In genomic region chr2:208285853-208286252, GRCh38 we compare ENCODE assay signal across 18 cellular contexts. TPM values are rescaled to one million over a fixed set of nuclear protein-coding genes. Genes with fewer than 3 reads are reported as not detected.
DNase-seq lines count a peak whose midpoint lies in the region; ATAC-seq, FAIRE-seq and TF ChIP-seq lines count a peak whose summit lies in the region.
"Had no signal": no experiment of that assay in that cellular context is flagged by ENCODE, and none has a peak within 500 bp of the region (broad histone marks: within the 10 kb centered on the region; RNA-seq: fewer than 3 reads in every experiment).

No MANE protein-coding gene starts in this region.

- peaks cover 6% of the 10 kb centered on the region for H3K9me3 Mint-ChIP-seq in activated naive CD8-positive, alpha-beta T cell treated with anti-CD3 and anti-CD28 coated beads for 36 hours
- peaks cover 9% of the 10 kb centered on the region for H3K9me3 Mint-ChIP-seq in activated naive CD8-positive, alpha-beta T cell treated with anti-CD3 and anti-CD28 coated beads, Interleukin-2, amount 50 U/mL, for 24 hours
- no peaks in the 10 kb centered on the region for H3K9me3 Mint-ChIP-seq in activated B cell treated with CpG ODN at 0.5 μM for 24 hours

- H3K36me3 ChIP-seq in small intestine (ENCODE audit: control insufficient read depth in 2 of 2, insufficient read depth in 2 of 2, low read length in 2 of 2): peaks cover 11 to 17% of the 10 kb centered on the region in 2 donors

- peak overlapping the region; percentile 48 for H3K27ac Mint-ChIP-seq in activated naive CD8-positive, alpha-beta T cell treated with anti-CD3 and anti-CD28 coated beads for 36 hours
- no peak overlapping the region for H3K27ac Mint-ChIP-seq in activated naive CD8-positive, alpha-beta T cell treated with anti-CD3 and anti-CD28 coated beads, Interleukin-2, amount 50 U/mL, for 24 hours
- peak overlapping the region; percentile 64 for H3K27ac Mint-ChIP-seq in activated B cell treated with CpG ODN at 0.5 μM for 24 hours
- H3K27ac Mint-ChIP-seq: GM23338 had no signal

- 78 to 93% (median 84%) methylated on average over 4 of the region's 4 CpGs for WGBS in small intestine, 3 donors

- no peak overlapping the region for H3K4me3 ChIP-seq in small intestine (ENCODE audit: low read depth in 1 of 2, low read length in 2 of 2)
- H3K4me3 ChIP-seq: GM23338, Peyer's patch had no signal

- no peaks in the 10 kb centered on the region for H3K4me1 ChIP-seq in small intestine (ENCODE audit: control insufficient read depth in 2 of 2, insufficient read depth in 1 of 2, low read depth in 1 of 2, low read length in 1 of 2)
- H3K4me1 ChIP-seq: Peyer's patch had no signal

- H3K4me3 Mint-ChIP-seq in activated naive CD8-positive, alpha-beta T cell treated with anti-CD3 and anti-CD28 coated beads for 36 hours: no peak overlapping the region
- no peak overlapping the region for H3K4me3 Mint-ChIP-seq in activated naive CD8-positive, alpha-beta T cell treated with anti-CD3 and anti-CD28 coated beads, Interleukin-2, amount 50 U/mL, for 24 hours
- no peak overlapping the region for H3K4me3 Mint-ChIP-seq in activated B cell treated with CpG ODN at 0.5 μM for 24 hours
- H3K4me3 Mint-ChIP-seq: CD8-positive, alpha-beta memory T cell; GM23338 had no signal

- TF ChIP-seq CTCF in activated B cell treated with CpG ODN at 0.5 μM for 24 hours (IDR thresholded peaks at IDR 0.05): no peak

- POLR2A ChIA-PET in activated B cell treated with CpG ODN at 0.5 μM for 24 hours (lab: Charles Lee): no interaction called here

- DNase-seq in activated naive CD8-positive, alpha-beta T cell treated with anti-CD3 and anti-CD28 coated beads for 36 hours: no peak
- DNase-seq in activated naive CD8-positive, alpha-beta T cell treated with anti-CD3 and anti-CD28 coated beads, Interleukin-2, amount 50 U/mL, for 24 hours: no peak
- peak; percentile 41 to 42 for DNase-seq in Kasumi-1 (lab: John Stamatoyannopoulos, UW)
- DNase-seq in activated B cell treated with CpG ODN at 0.5 μM for 24 hours: no peak
- no peak for DNase-seq in dedifferentiated amniotic fluid mesenchymal stem cell (ENCODE audit: extremely low spot score)
- no peak for DNase-seq in small intestine
- DNase-seq in germinal center (ENCODE audit: low spot score): no peak
- no peak for DNase-seq in activated gamma-delta T cell (lab: John Stamatoyannopoulos, UW)
- DNase-seq: CD8-positive, alpha-beta memory T cell; NCI-H1105; NCI-H1930; NCI-H2171; NCI-H774; Peyer's patch; SHP77 treated with DMSO at 0.1 percent for 48 hours had no signal

- no peak for FAIRE-seq in small intestine (lab: Jason Lieb, UNC)
- FAIRE-seq: A204.1 had no signal

- CTCF ChIA-PET in activated B cell treated with CpG ODN at 0.5 μM for 24 hours (lab: Charles Lee): interaction anchor here (1.7 kb wide), 1 partner anchor 17 kb away, joined by 6 read pairs; no protein-coding TSS in a partner anchor

- H3K27me3 ChIP-seq in small intestine (ENCODE audit: control insufficient read depth in 2 of 2, insufficient read depth in 2 of 2, low read length in 2 of 2): no peaks in the 10 kb centered on the region
- H3K27me3 ChIP-seq: Peyer's patch had no signal

- no peak overlapping the region for H3K27ac ChIP-seq in small intestine (ENCODE audit: low read depth in 1 of 2, low read length in 1 of 2)
- H3K27ac ChIP-seq: Peyer's patch had no signal

- H3K27me3 Mint-ChIP-seq in activated naive CD8-positive, alpha-beta T cell treated with anti-CD3 and anti-CD28 coated beads for 36 hours: no peaks in the 10 kb centered on the region
- H3K27me3 Mint-ChIP-seq in activated naive CD8-positive, alpha-beta T cell treated with anti-CD3 and anti-CD28 coated beads, Interleukin-2, amount 50 U/mL, for 24 hours: no peaks in the 10 kb centered on the region
- no peaks in the 10 kb centered on the region for H3K27me3 Mint-ChIP-seq in activated B cell treated with CpG ODN at 0.5 μM for 24 hours
- H3K27me3 Mint-ChIP-seq: CD8-positive, alpha-beta memory T cell; IgD-negative memory B cell had no signal

- peaks cover 39% of the 10 kb centered on the region for H3K36me3 Mint-ChIP-seq in activated naive CD8-positive, alpha-beta T cell treated with anti-CD3 and anti-CD28 coated beads for 36 hours
- H3K36me3 Mint-ChIP-seq in activated naive CD8-positive, alpha-beta T cell treated with anti-CD3 and anti-CD28 coated beads, Interleukin-2, amount 50 U/mL, for 24 hours (ENCODE audit: low read depth): peaks cover 49% of the 10 kb centered on the region
- peaks cover 78% of the 10 kb centered on the region for H3K36me3 Mint-ChIP-seq in activated B cell treated with CpG ODN at 0.5 μM for 24 hours (ENCODE audit: low read depth)

- intact Hi-C loops in activated B cell treated with CpG ODN at 0.5 μM for 24 hours (cut with micrococcal nuclease): loop anchor here (2.0 kb wide), 1 partner anchor 13 kb away; no protein-coding TSS in a partner anchor

- H3K4me1 Mint-ChIP-seq in activated naive CD8-positive, alpha-beta T cell treated with anti-CD3 and anti-CD28 coated beads for 36 hours: peaks cover 14% of the 10 kb centered on the region
- H3K4me1 Mint-ChIP-seq in activated naive CD8-positive, alpha-beta T cell treated with anti-CD3 and anti-CD28 coated beads, Interleukin-2, amount 50 U/mL, for 24 hours: peaks cover 10% of the 10 kb centered on the region
- H3K4me1 Mint-ChIP-seq in activated B cell treated with CpG ODN at 0.5 μM for 24 hours: peaks cover 20% of the 10 kb centered on the region
- H3K4me1 Mint-ChIP-seq: GM23338 had no signal

- no peak for ATAC-seq in activated naive CD8-positive, alpha-beta T cell treated with anti-CD3 and anti-CD28 coated beads, Interleukin-2, amount 50 U/mL, for 24 hours
- ATAC-seq in activated B cell treated with CpG ODN at 0.5 μM for 24 hours (ENCODE audit: low read depth): no peak
- ATAC-seq: GM23338 had no signal

- no peaks in the 10 kb centered on the region for H3K9me3 ChIP-seq in small intestine (ENCODE audit: control insufficient read depth, low read depth)
- H3K9me3 ChIP-seq: Peyer's patch had no signal

RNA-seq across cellular contexts. Expression of gene PIKFYVE, which starts 19.8 kb away (rescaled TPM):
- 10 to 100 TPM; 13.5 to 13.6 TPM for total RNA-seq in activated naive CD8-positive, alpha-beta T cell treated with anti-CD3 and anti-CD28 coated beads for 36 hours
- 92.2 and 106 TPM in 2 replicates for total RNA-seq in activated B cell treated with CpG ODN at 0.5 μM for 24 hours
- polyA plus RNA-seq in small intestine: 1 to 10 TPM; 5.1 to 8.7 (median 5.4) TPM

RNA-seq across cellular contexts. Expression of gene IDH1, which starts 31.0 kb away (rescaled TPM):
- 10 to 100 TPM; 14.3 to 18.3 TPM for total RNA-seq in activated naive CD8-positive, alpha-beta T cell treated with anti-CD3 and anti-CD28 coated beads for 36 hours
- total RNA-seq in activated B cell treated with CpG ODN at 0.5 μM for 24 hours: 36.9 and 46.6 TPM in 2 replicates
- polyA plus RNA-seq in small intestine: 100 to 1,000 TPM; 115 to 297 (median 265) TPM

Comparison
In these comparisons a context has a peak if more than half of its experiments do, and no peak if none do; other contexts are left out.
1. DNase-seq: peak in Kasumi-1 (2 of 2); none in activated naive CD8-positive, alpha-beta T cell treated with anti-CD3 and anti-CD28 coated beads for 36 hours (single experiment), activated naive CD8-positive, alpha-beta T cell treated with anti-CD3 and anti-CD28 coated beads, Interleukin-2, amount 50 U/mL, for 24 hours (single experiment), activated B cell treated with CpG ODN at 0.5 μM for 24 hours (single experiment), dedifferentiated amniotic fluid mesenchymal stem cell (single experiment), small intestine (single experiment), germinal center (single experiment) and activated gamma-delta T cell (single experiment).